Comparison of ENCODE assay signal across 18 cellular contexts in genomic region chr20:48879609-48880008, GRCh38. TPM values are rescaled to one million over a fixed set of nuclear protein-coding genes. Genes with fewer than 3 reads are reported as not detected.
DNase-seq lines count a peak whose midpoint lies in the region; ATAC-seq and TF ChIP-seq lines count a peak whose summit lies in the region.
"Had no signal": no experiment of that assay in that cellular context is flagged by ENCODE, and none has a peak within 500 bp of the region (broad histone marks: within the 10 kb centered on the region; RNA-seq: fewer than 3 reads in every experiment).

No MANE protein-coding gene starts in this region.

- H3K4me3 ChIP-seq in BE2C (ENCODE audit: low read depth, low read length) (no peak overlapping the region), PC-3 (ENCODE audit: low read length) (no peak overlapping the region)
- H3K4me3 ChIP-seq: breast epithelium had no signal

- H3K36me3 ChIP-seq in BE2C (no peaks in the 10 kb centered on the region), PC-3 (ENCODE audit: low read depth, low read length) (no peaks in the 10 kb centered on the region)
- H3K36me3 ChIP-seq: breast epithelium had no signal

- H3K27ac Mint-ChIP-seq in activated naive CD4-positive, alpha-beta T cell treated with anti-CD3 and anti-CD28 coated beads, Interleukin-2, amount 10 ng/mL, durations not matched to agents 7 days and 5 days, result no peak overlapping the region
- H3K27ac Mint-ChIP-seq: activated naive CD8-positive, alpha-beta T cell treated with anti-CD3 and anti-CD28 coated beads, Interleukin-2, amount 10 ng/mL, durations not matched to agents 7 days and 5 days; activated T-helper 1 cell treated with anti-CD3 and anti-CD28 coated beads, Interleukin-12 subunit alpha, Interleukin-12 subunit beta, Interleukin-2, Interleukin-4 antibody, amounts not matched to agents 30 ng/mL and 10 ng/mL and 1 ng/mL, durations not matched to agents 14 hours and 24 hours and 36 hours; B cell had no signal

- no peaks in the 10 kb centered on the region for H3K9me3 Mint-ChIP-seq in activated naive CD4-positive, alpha-beta T cell treated with anti-CD3 and anti-CD28 coated beads, Interleukin-2, amount 10 ng/mL, durations not matched to agents 7 days and 5 days
- H3K9me3 Mint-ChIP-seq: activated naive CD8-positive, alpha-beta T cell treated with anti-CD3 and anti-CD28 coated beads, Interleukin-2, amount 10 ng/mL, durations not matched to agents 7 days and 5 days; activated T-helper 1 cell treated with anti-CD3 and anti-CD28 coated beads, Interleukin-12 subunit alpha, Interleukin-12 subunit beta, Interleukin-2, Interleukin-4 antibody, amounts not matched to agents 30 ng/mL and 10 ng/mL and 1 ng/mL, durations not matched to agents 14 hours and 24 hours and 36 hours; naive thymus-derived CD8-positive, alpha-beta T cell had no signal

- CTCF ChIA-PET in PC-3 (lab: Charles Lee), result interaction anchor here (0.6 kb wide), 1 partner anchor 25 kb away, joined by 6 read pairs; no protein-coding TSS in a partner anchor
- CTCF ChIA-PET in activated naive CD4-positive, alpha-beta T cell treated with anti-CD3 and anti-CD28 coated beads, Interleukin-2, amount 10 ng/mL, durations not matched to agents 7 days and 5 days (lab: Charles Lee), result no interaction called here

- TF ChIP-seq CTCF in BE2C (IDR thresholded peaks at IDR 0.05; ENCODE audit: low read depth, low read length) (no peak), PC-3 (conservative IDR thresholded peaks at IDR 0.05; ENCODE audit: low read depth, low read length) (no peak)

- DNase-seq in BE2C, result peak; percentile 35
- DNase-seq in ELR (ENCODE audit: low read depth), result peak; percentile 46
- peak; percentile 52 for DNase-seq in PC-3
- peak; percentile 63 for DNase-seq in fibroblast of gingiva (ENCODE audit: low read depth)
- DNase-seq in DMS79 treated with DMSO at 0.1 percent for 48 hours (lab: John Stamatoyannopoulos, UW), result no peak
- DNase-seq in midbrain (lab: John Stamatoyannopoulos, UW), result no peak
- no peak for DNase-seq in activated naive CD4-positive, alpha-beta T cell treated with anti-CD3 and anti-CD28 coated beads, Interleukin-2, amount 10 ng/mL, durations not matched to agents 7 days and 5 days
- DNase-seq: activated CD4-positive, CD25-positive, alpha-beta regulatory T cell treated with anti-CD3 and anti-CD28 coated beads, Interleukin-2, amount 50 U/mL, for 72 hours; activated naive CD8-positive, alpha-beta T cell treated with anti-CD3 and anti-CD28 coated beads, Interleukin-2, amount 10 ng/mL, durations not matched to agents 7 days and 5 days; mesenchymal stem cell; naive thymus-derived CD8-positive, alpha-beta T cell; NCI-H187 treated with DMSO at 0.1 percent for 48 hours; posterior cingulate gyrus; stimulated activated CD4-positive, alpha-beta T cell treated with anti-CD3 and anti-CD28 coated beads, Interleukin-2, amount 100 ng/mL, for 48 hours had no signal

- no peak overlapping the region for H3K4me2 ChIP-seq in PC-3 (ENCODE audit: low read length)

- 0 out of 2 replicates have a peak overlapping the region, but pooled peaks have one; percentile 8 for H2AFZ ChIP-seq in PC-3 (ENCODE audit: low read length)

- H3K4me1 Mint-ChIP-seq in activated naive CD4-positive, alpha-beta T cell treated with anti-CD3 and anti-CD28 coated beads, Interleukin-2, amount 10 ng/mL, durations not matched to agents 7 days and 5 days, result peaks cover 7% of the 10 kb centered on the region

- H3K36me3 Mint-ChIP-seq in activated naive CD4-positive, alpha-beta T cell treated with anti-CD3 and anti-CD28 coated beads, Interleukin-2, amount 10 ng/mL, durations not matched to agents 7 days and 5 days, result no peaks in the 10 kb centered on the region
- H3K36me3 Mint-ChIP-seq: activated naive CD8-positive, alpha-beta T cell treated with anti-CD3 and anti-CD28 coated beads, Interleukin-2, amount 10 ng/mL, durations not matched to agents 7 days and 5 days; naive thymus-derived CD8-positive, alpha-beta T cell had no signal

- peaks cover 15% of the 10 kb centered on the region for H3K27me3 Mint-ChIP-seq in activated naive CD4-positive, alpha-beta T cell treated with anti-CD3 and anti-CD28 coated beads, Interleukin-2, amount 10 ng/mL, durations not matched to agents 7 days and 5 days
- H3K27me3 Mint-ChIP-seq: B cell; naive thymus-derived CD8-positive, alpha-beta T cell had no signal

- no peak; the same call in 1 of the 2 replicates for ATAC-seq in PC-3
- ATAC-seq: esophagus mucosa; naive thymus-derived CD8-positive, alpha-beta T cell had no signal

- no TSS peak for BruUV-seq in PC-3 (replicated peaks; lab: Mats Ljungman, UMichigan)

- no peaks in the 10 kb centered on the region for H4K20me1 ChIP-seq in PC-3 (ENCODE audit: low read length)

- no peaks in the 10 kb centered on the region for H3K27me3 ChIP-seq in BE2C
- no peaks in the 10 kb centered on the region for H3K27me3 ChIP-seq in PC-3 (ENCODE audit: low read length)
- H3K27me3 ChIP-seq: breast epithelium had no signal

- peaks cover 4% of the 10 kb centered on the region; the same call in 1 of the 2 replicates for H3K4me1 ChIP-seq in BE2C
- H3K4me1 ChIP-seq in PC-3 (ENCODE audit: insufficient read depth, low read length), result peaks cover 17% of the 10 kb centered on the region
- H3K4me1 ChIP-seq: breast epithelium had no signal

- H3K9me2 ChIP-seq in PC-3 (replicated peaks; ENCODE audit: low read length), result no peaks in the 10 kb centered on the region

- no peak overlapping the region for H3K27ac ChIP-seq in PC-3 (ENCODE audit: low read length)
- H3K27ac ChIP-seq: breast epithelium had no signal

- no peak overlapping the region for H3K4me3 Mint-ChIP-seq in activated naive CD4-positive, alpha-beta T cell treated with anti-CD3 and anti-CD28 coated beads, Interleukin-2, amount 10 ng/mL, durations not matched to agents 7 days and 5 days
- H3K4me3 Mint-ChIP-seq: activated naive CD8-positive, alpha-beta T cell treated with anti-CD3 and anti-CD28 coated beads, Interleukin-2, amount 10 ng/mL, durations not matched to agents 7 days and 5 days; activated T-helper 1 cell treated with anti-CD3 and anti-CD28 coated beads, Interleukin-12 subunit alpha, Interleukin-12 subunit beta, Interleukin-2, Interleukin-4 antibody, amounts not matched to agents 30 ng/mL and 10 ng/mL and 1 ng/mL, durations not matched to agents 14 hours and 24 hours and 36 hours; B cell; naive thymus-derived CD8-positive, alpha-beta T cell had no signal

- H3F3A ChIP-seq in PC-3 (ENCODE audit: low read length, unreplicated experiment), result no peaks in the 10 kb centered on the region

- H3K79me2 ChIP-seq in PC-3 (ENCODE audit: low read length), result no peaks in the 10 kb centered on the region

- intact Hi-C loops in PC-3 (cut with micrococcal nuclease), result no loop called here

- H3K9me3 ChIP-seq in BE2C, result no peaks in the 10 kb centered on the region
- no peaks in the 10 kb centered on the region for H3K9me3 ChIP-seq in PC-3 (ENCODE audit: low read length)
- H3K9me3 ChIP-seq: breast epithelium had no signal

- H3K9ac ChIP-seq in PC-3 (ENCODE audit: low read length), result no peak overlapping the region

- POLR2A ChIA-PET in PC-3 (lab: Charles Lee; ENCODE audit: unreplicated experiment), result no interaction called here

RNA-seq across cellular contexts. Expression of gene ARFGEF2, which starts 41.9 kb away (rescaled TPM):
- polyA plus RNA-seq in BE2C (2012; ENCODE audit: insufficient read depth, insufficient read length, low read depth), result 16.8 TPM
- total RNA-seq in PC-3 (2014; rRNA removed), result 33.5 and 35.9 TPM in 2 replicates

RNA-seq across cellular contexts. Expression of gene PREX1, which starts 51.8 kb away (rescaled TPM):
- polyA plus RNA-seq in BE2C (2012; ENCODE audit: insufficient read depth, insufficient read length, low read depth), result 8.8 TPM
- total RNA-seq in PC-3 (2014; rRNA removed), result 18.9 and 22.1 TPM in 2 replicates

Comparison
In these comparisons a context has a peak if more than half of its experiments do, and no peak if none do; other contexts are left out.
1. DNase-seq: peak in BE2C (single experiment), ELR (single experiment), PC-3 (single experiment) and fibroblast of gingiva (single experiment); none in DMS79 treated with DMSO at 0.1 percent for 48 hours (single experiment), midbrain (single experiment) and activated naive CD4-positive, alpha-beta T cell treated with anti-CD3 and anti-CD28 coated beads, Interleukin-2, amount 10 ng/mL, durations not matched to agents 7 days and 5 days (single experiment).